17 cellular contexts compared by ENCODE assay signal in the genomic region with DNA sequence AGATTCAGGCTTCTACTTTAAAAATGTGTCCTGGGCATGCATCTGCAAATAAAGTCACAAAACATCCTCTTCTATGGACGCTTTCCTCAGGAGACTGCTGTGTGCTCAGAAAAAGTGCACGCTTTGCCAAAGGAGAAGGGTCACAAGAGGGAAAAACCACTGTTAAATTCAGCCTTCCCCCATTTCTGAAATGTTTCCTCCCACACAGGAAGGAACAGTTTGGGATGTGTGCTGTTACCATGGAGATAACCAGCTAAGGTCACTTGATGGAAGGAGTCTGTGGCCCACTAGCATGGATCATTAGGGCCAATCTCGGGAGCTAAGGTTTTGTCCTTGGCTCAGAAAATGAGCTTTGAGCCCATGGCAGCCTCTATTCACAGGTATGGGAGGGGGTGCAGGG. TPM values are rescaled to one million over a fixed set of nuclear protein-coding genes. Genes with fewer than 3 reads are reported as not detected.
DNase-seq lines count a peak whose midpoint lies in the region; ATAC-seq and TF ChIP-seq lines count a peak whose summit lies in the region.
"Had no signal": no experiment of that assay in that cellular context is flagged by ENCODE, and none has a peak within 500 bp of the region (broad histone marks: within the 10 kb centered on the region; RNA-seq: fewer than 3 reads in every experiment).

No MANE protein-coding gene starts in this region.

- H3K4me1 Mint-ChIP-seq in osteocyte (ENCODE audit: unreplicated experiment), result peaks cover 85% of the 10 kb centered on the region
- H3K4me1 Mint-ChIP-seq in type B pancreatic cell (ENCODE audit: unreplicated experiment), result peaks cover 58% of the 10 kb centered on the region
- H3K4me1 Mint-ChIP-seq: activated B cell treated with CpG ODN at 0.5 μM for 24 hours had no signal

- H3K4me3 Mint-ChIP-seq in osteocyte (ENCODE audit: unreplicated experiment) (no peak overlapping the region), type B pancreatic cell (peak overlapping the region; percentile 7)
- H3K4me3 Mint-ChIP-seq: activated B cell treated with CpG ODN at 0.5 μM for 24 hours had no signal

- TF ChIP-seq CTCF in fibroblast of pulmonary artery (IDR thresholded peaks at IDR 0.05; ENCODE audit: low read length, missing control alignments) (no peak), osteocyte (IDR thresholded peaks at IDR 0.05) (no peak), type B pancreatic cell (conservative IDR thresholded peaks at IDR 0.05) (no peak)

- DNase-seq in NCI-H748 (lab: John Stamatoyannopoulos, UW; ENCODE audit: unreplicated experiment) (peak; percentile 70), NCI-H748 treated with DMSO at 0.1 percent for 48 hours (lab: John Stamatoyannopoulos, UW) (no peak), fibroblast of pulmonary artery (ENCODE audit: low read depth) (peak; percentile 45), osteocyte (ENCODE audit: extremely low spot score, unreplicated experiment) (no peak), type B pancreatic cell (ENCODE audit: extremely low spot score, unreplicated experiment) (no peak), mesenteric fat pad (ENCODE audit: low spot score) (no peak)
- DNase-seq: activated B cell treated with CpG ODN at 0.5 μM for 24 hours; activated CD8-positive, alpha-beta memory T cell treated with anti-CD3 and anti-CD28 coated beads, Interleukin-2, amount 50 U/mL, for 48 hours; NCI-H82; right lobe of liver had no signal

- H3K27ac Mint-ChIP-seq in osteocyte (ENCODE audit: unreplicated experiment) (peak overlapping the region; percentile 98), type B pancreatic cell (no peak overlapping the region)
- H3K27ac Mint-ChIP-seq: activated B cell treated with CpG ODN at 0.5 μM for 24 hours; activated naive CD4-positive, alpha-beta T cell treated with anti-CD3 and anti-CD28 coated beads, Interleukin-2, amount 50 U/mL, for 72 hours had no signal

- H3K36me3 Mint-ChIP-seq in osteocyte (ENCODE audit: unreplicated experiment), result no peaks in the 10 kb centered on the region
- H3K36me3 Mint-ChIP-seq in type B pancreatic cell, result no peaks in the 10 kb centered on the region
- H3K36me3 Mint-ChIP-seq: activated naive CD4-positive, alpha-beta T cell treated with anti-CD3 and anti-CD28 coated beads, Interleukin-2, amount 50 U/mL, for 72 hours had no signal

- H3K4me3 ChIP-seq in fibroblast of pulmonary artery (replicated peaks; ENCODE audit: low read depth, low read length), result no peak overlapping the region
- H3K4me3 ChIP-seq: A549, right lobe of liver, SJSA1 had no signal

- H3K9me3 Mint-ChIP-seq in osteocyte (ENCODE audit: unreplicated experiment) (no peaks in the 10 kb centered on the region), type B pancreatic cell (peaks cover 6% of the 10 kb centered on the region)
- H3K9me3 Mint-ChIP-seq: activated B cell treated with CpG ODN at 0.5 μM for 24 hours; activated naive CD4-positive, alpha-beta T cell treated with anti-CD3 and anti-CD28 coated beads, Interleukin-2, amount 50 U/mL, for 72 hours had no signal

- H3K27me3 Mint-ChIP-seq in osteocyte (ENCODE audit: unreplicated experiment) (no peaks in the 10 kb centered on the region), type B pancreatic cell (no peaks in the 10 kb centered on the region)
- H3K27me3 Mint-ChIP-seq: activated B cell treated with CpG ODN at 0.5 μM for 24 hours had no signal

- ATAC-seq in HG02852 (IDR thresholded peaks at IDR 0.05; ENCODE audit: unreplicated experiment) (no peak), HG03097 (IDR thresholded peaks at IDR 0.05; ENCODE audit: low FRiP score, unreplicated experiment) (no peak)
- ATAC-seq: A549; activated naive CD4-positive, alpha-beta T cell treated with anti-CD3 and anti-CD28 coated beads, Interleukin-2, amount 50 U/mL, for 72 hours had no signal

RNA-seq across cellular contexts. Expression of a gene that starts 5.6 kb away (rescaled TPM):
- 3.5 and 3.7 TPM in 2 replicates for total RNA-seq in osteocyte
- 2.5 and 3.2 TPM in 2 replicates for total RNA-seq in type B pancreatic cell (ENCODE audit: low replicate concordance)
- total RNA-seq in mesenteric fat pad, result 15.0 TPM
- total RNA-seq: activated B cell treated with CpG ODN at 0.5 μM for 24 hours; activated naive CD4-positive, alpha-beta T cell treated with anti-CD3 and anti-CD28 coated beads, Interleukin-2, amount 50 U/mL, for 72 hours; epithelial cell of proximal tubule; HT1080 had no signal

Comparison
In these comparisons a context has a peak if more than half of its experiments do, and no peak if none do; other contexts are left out.
1. DNase-seq: peak in NCI-H748 (single experiment) and fibroblast of pulmonary artery (single experiment); none in NCI-H748 treated with DMSO at 0.1 percent for 48 hours (single experiment), osteocyte (single experiment), type B pancreatic cell (single experiment) and mesenteric fat pad (single experiment).